In genomic region chr2:197711576-197711975, GRCh38 we compare ENCODE assay signal across 1 cellular context.
TF ChIP-seq lines count a peak whose summit lies in the region.

No MANE protein-coding gene starts in this region.

TF ChIP-seq in GM12878, 131 proteins besides CTCF, POLR2A, EP300 and RAD21 (continued from another document):
- no peak for TF ChIP-seq NR2C2 (IDR thresholded peaks at IDR 0.05; ENCODE audit: borderline replicate concordance, control insufficient read depth, insufficient read length, low read depth)
- TF ChIP-seq GATAD2B (conservative IDR thresholded peaks at IDR 0.05; ENCODE audit: low read depth), result no peak
- no peak for TF ChIP-seq SUPT20H (IDR thresholded peaks at IDR 0.05; ENCODE audit: borderline replicate concordance, control insufficient read depth, low read depth, low read length)
- TF ChIP-seq MTA2 (IDR thresholded peaks at IDR 0.05; ENCODE audit: low read depth), result no peak
- no peak for TF ChIP-seq CBX5 (IDR thresholded peaks at IDR 0.05; ENCODE audit: low read depth)
- no peak for TF ChIP-seq SIX5 (IDR thresholded peaks at IDR 0.05; ENCODE audit: low read depth, low read length, severe bottlenecking)
- TF ChIP-seq ZBTB40 (IDR thresholded peaks at IDR 0.05; ENCODE audit: borderline replicate concordance), result no peak
- no peak for TF ChIP-seq RAD51 (IDR thresholded peaks at IDR 0.05)
- TF ChIP-seq ZSCAN29 (IDR thresholded peaks at IDR 0.05), result no peak
- TF ChIP-seq USF2 (IDR thresholded peaks at IDR 0.05; ENCODE audit: borderline replicate concordance, low read depth, low read length), result no peak
- TF ChIP-seq ZNF622 (IDR thresholded peaks at IDR 0.05), result no peak
- TF ChIP-seq MEF2B (IDR thresholded peaks at IDR 0.05; ENCODE audit: partially characterized antibody, poor library complexity, severe bottlenecking), result no peak
- TF ChIP-seq CREB1 (IDR thresholded peaks at IDR 0.05; ENCODE audit: low read depth), result no peak
- no peak for TF ChIP-seq MAX (IDR thresholded peaks at IDR 0.05; ENCODE audit: low read depth, low read length)
- TF ChIP-seq PAX8 (IDR thresholded peaks at IDR 0.05), result no peak
